12 cellular contexts compared by ENCODE assay signal in the genomic region with DNA sequence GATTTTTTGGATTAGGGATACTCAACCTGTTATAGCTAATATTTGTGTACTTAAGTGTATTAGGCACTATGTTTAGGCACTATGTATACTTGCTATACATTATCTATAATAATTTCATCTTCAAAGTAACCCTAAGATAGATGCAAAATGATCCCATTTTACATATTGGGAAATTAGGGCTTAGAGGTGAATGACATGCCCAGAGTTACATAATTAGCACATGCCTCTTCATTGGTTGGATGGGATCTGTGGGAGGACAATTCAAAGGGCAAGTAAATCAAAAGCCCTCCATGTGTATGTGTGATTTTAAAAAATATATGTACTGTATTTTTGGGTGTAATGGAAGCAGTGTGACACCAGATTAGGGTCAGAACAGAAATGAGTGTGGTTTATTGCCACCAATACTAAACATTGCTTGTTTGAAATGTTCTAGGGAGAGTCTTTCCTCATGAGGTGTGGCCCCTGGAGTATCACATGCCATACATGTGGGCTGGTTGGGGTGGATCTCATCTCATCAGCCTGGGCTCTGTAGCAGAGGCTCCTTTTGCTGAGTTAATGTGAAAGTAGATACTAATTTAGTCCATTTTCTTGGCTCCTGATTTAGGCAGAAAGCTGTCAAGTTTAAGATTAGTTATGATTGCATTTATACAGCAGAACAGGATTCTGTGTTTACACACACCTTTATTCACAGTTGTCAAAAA.
DNase-seq lines count a peak whose midpoint lies in the region; ATAC-seq and FAIRE-seq lines count a peak whose summit lies in the region.
"Had no signal": no experiment of that assay in that cellular context is flagged by ENCODE, and none has a peak within 500 bp of the region (broad histone marks: within the 10 kb centered on the region; RNA-seq: fewer than 3 reads in every experiment).

No MANE protein-coding gene starts in this region.

- H3K9ac ChIP-seq in mucosa of rectum (ENCODE audit: low read depth in 1 of 2, low read length in 2 of 2): no peak overlapping the region

- peak; percentile 66 for ATAC-seq in GM21825 (IDR thresholded peaks at IDR 0.05; ENCODE audit: unreplicated experiment)
- ATAC-seq in HG03460 (IDR thresholded peaks at IDR 0.05; ENCODE audit: unreplicated experiment): peak; percentile 77
- ATAC-seq: PC-3 had no signal

- H3K27ac ChIP-seq in mucosa of rectum (ENCODE audit: low read depth in 2 of 2, low read length in 2 of 2): peak overlapping the region; percentile 32 to 48
- H3K27ac ChIP-seq: WERI-Rb-1 had no signal

- H3K27me3 ChIP-seq in mucosa of rectum (ENCODE audit: control insufficient read depth in 2 of 2, insufficient read depth in 2 of 2, low read length in 2 of 2): no peaks in the 10 kb centered on the region

- H3K9me3 ChIP-seq in mucosa of rectum (ENCODE audit: control insufficient read depth in 2 of 2, low read length in 2 of 2): no peaks in the 10 kb centered on the region

- no peak overlapping the region for H3K4me3 ChIP-seq in mucosa of rectum (ENCODE audit: low read length in 2 of 2)

- peaks cover 9 to 11% of the 10 kb centered on the region in 2 donors for H3K4me1 ChIP-seq in mucosa of rectum (ENCODE audit: control insufficient read depth in 2 of 2, insufficient read depth in 2 of 2, low read length in 2 of 2)

- FAIRE-seq in urothelium cell line (lab: Jason Lieb, UNC): no peak
- FAIRE-seq: astrocyte, G401.6 had no signal

- H3K36me3 ChIP-seq in mucosa of rectum (ENCODE audit: control insufficient read depth in 2 of 2, insufficient read depth in 2 of 2, low read length in 2 of 2): no peaks in the 10 kb centered on the region
- H3K36me3 ChIP-seq: WERI-Rb-1 had no signal

- DNase-seq in activated T-cell treated with anti-CD3 and anti-CD28 coated beads for 48 hours (ENCODE audit: low read depth) (peak; percentile 9), activated T-cell treated with anti-CD3 and anti-CD28 coated beads for 4 hours (no peak), urothelium cell line (ENCODE audit: low spot score) (no peak), NCI-H2171 (lab: John Stamatoyannopoulos, UW) (no peak), DMS153 treated with DMSO at 0.1 percent for 48 hours (lab: John Stamatoyannopoulos, UW; ENCODE audit: unreplicated experiment) (no peak)
- DNase-seq: PC-3, WERI-Rb-1 had no signal
